Comparison of ENCODE assay signal across 16 cellular contexts in genomic region chr17:44770526-44770925, GRCh38. TPM values are rescaled to one million over a fixed set of nuclear protein-coding genes. Genes with fewer than 3 reads are reported as not detected.
DNase-seq lines count a peak whose midpoint lies in the region; ATAC-seq and TF ChIP-seq lines count a peak whose summit lies in the region.
"Had no signal": no experiment of that assay in that cellular context is flagged by ENCODE, and none has a peak within 500 bp of the region (broad histone marks: within the 10 kb centered on the region; RNA-seq: fewer than 3 reads in every experiment).

No MANE protein-coding gene starts in this region.

- H3K36me3 Mint-ChIP-seq in activated naive CD4-positive, alpha-beta T cell treated with anti-CD3 and anti-CD28 coated beads, Interleukin-2, amount 10 ng/mL, durations not matched to agents 7 days and 5 days, result no peaks in the 10 kb centered on the region

- intact Hi-C loops in Right ventricle myocardium inferior (cut with DNase I) (loop anchor here (10.0 kb wide), 1 partner anchor 334 kb away; no protein-coding TSS in a partner anchor), left ventricle myocardium superior (cut with micrococcal nuclease) (loop anchor here (5.0 to 10.0 kb wide), 2 partner anchors 107 to 254 kb away; no protein-coding TSS in a partner anchor)

- H3K4me3 ChIP-seq in osteoblast (ENCODE audit: insufficient read depth, low read length), result no peak overlapping the region
- H3K4me3 ChIP-seq: A549, GM23338 had no signal

- H3K4me3 Mint-ChIP-seq in activated naive CD4-positive, alpha-beta T cell treated with anti-CD3 and anti-CD28 coated beads, Interleukin-2, amount 10 ng/mL, durations not matched to agents 7 days and 5 days, result no peak overlapping the region
- H3K4me3 Mint-ChIP-seq: CD4-positive, alpha-beta T cell; GM23338 had no signal

- no peak overlapping the region for H3K27ac ChIP-seq in osteoblast (ENCODE audit: low read depth, low read length)
- H3K27ac ChIP-seq: 22Rv1, A549, C4-2B had no signal

- no peaks in the 10 kb centered on the region for H3K9me3 Mint-ChIP-seq in activated naive CD4-positive, alpha-beta T cell treated with anti-CD3 and anti-CD28 coated beads, Interleukin-2, amount 10 ng/mL, durations not matched to agents 7 days and 5 days
- H3K9me3 Mint-ChIP-seq: CD4-positive, alpha-beta T cell; GM23338 had no signal

- CTCF ChIA-PET in activated naive CD4-positive, alpha-beta T cell treated with anti-CD3 and anti-CD28 coated beads, Interleukin-2, amount 10 ng/mL, durations not matched to agents 7 days and 5 days (lab: Charles Lee), result no interaction called here

- H3K79me2 ChIP-seq in osteoblast (ENCODE audit: insufficient read depth, low read length), result no peaks in the 10 kb centered on the region

- H3K4me2 ChIP-seq in osteoblast (ENCODE audit: insufficient read depth, low read length), result no peak overlapping the region
- H3K4me2 ChIP-seq: A549, GM23338 had no signal

- no peak overlapping the region for H2AFZ ChIP-seq in osteoblast (ENCODE audit: low read length)
- H2AFZ ChIP-seq: GM23338 had no signal

- H3K27me3 Mint-ChIP-seq in activated naive CD4-positive, alpha-beta T cell treated with anti-CD3 and anti-CD28 coated beads, Interleukin-2, amount 10 ng/mL, durations not matched to agents 7 days and 5 days, result peaks cover 76% of the 10 kb centered on the region

- peaks cover 6% of the 10 kb centered on the region for H3K27me3 ChIP-seq in osteoblast (ENCODE audit: insufficient read depth, low read length)

- no peaks in the 10 kb centered on the region for H3K9me3 ChIP-seq in osteoblast (ENCODE audit: low read depth, low read length)
- H3K9me3 ChIP-seq: A549, Caco-2 had no signal

- no peak overlapping the region for H3K27ac Mint-ChIP-seq in activated naive CD4-positive, alpha-beta T cell treated with anti-CD3 and anti-CD28 coated beads, Interleukin-2, amount 10 ng/mL, durations not matched to agents 7 days and 5 days
- H3K27ac Mint-ChIP-seq: CD4-positive, alpha-beta T cell; GM23338 had no signal

- no peak for TF ChIP-seq CTCF in osteoblast (IDR thresholded peaks at IDR 0.05; ENCODE audit: extremely low read depth, low read depth, low read length)

- peaks cover 7% of the 10 kb centered on the region for H3K4me1 ChIP-seq in osteoblast (ENCODE audit: insufficient read depth, low read length)

- no peaks in the 10 kb centered on the region for H4K20me1 ChIP-seq in osteoblast (ENCODE audit: insufficient read depth, low read length)

- H3K36me3 ChIP-seq in osteoblast (ENCODE audit: insufficient read depth, low read length), result no peaks in the 10 kb centered on the region

- ATAC-seq in Right ventricle myocardium inferior, result no peak
- no peak for ATAC-seq in left ventricle myocardium superior
- ATAC-seq: A549, GM23338, HCT116 had no signal

- H3K4me1 Mint-ChIP-seq in activated naive CD4-positive, alpha-beta T cell treated with anti-CD3 and anti-CD28 coated beads, Interleukin-2, amount 10 ng/mL, durations not matched to agents 7 days and 5 days, result peaks cover 15% of the 10 kb centered on the region

- DNase-seq in Right ventricle myocardium inferior (ENCODE audit: missing footprints), result peak; percentile 14
- no peak for DNase-seq in left ventricle myocardium superior
- peak; percentile 8 for DNase-seq in NCI-H82 treated with DMSO at 0.1 percent for 48 hours (lab: John Stamatoyannopoulos, UW; ENCODE audit: unreplicated experiment)
- DNase-seq in osteoblast (ENCODE audit: insufficient read length, low spot score, missing footprints), result peak; percentile 45
- DNase-seq in activated naive CD4-positive, alpha-beta T cell treated with anti-CD3 and anti-CD28 coated beads, Interleukin-2, amount 10 ng/mL, durations not matched to agents 7 days and 5 days, result no peak
- DNase-seq in stimulated activated CD4-positive, alpha-beta T cell treated with anti-CD3 and anti-CD28 coated beads, Interleukin-2, amount 100 ng/mL, for 24 hours, result no peak
- DNase-seq in NCI-H1436 treated with DMSO at 0.1 percent for 48 hours (lab: John Stamatoyannopoulos, UW), result no peak
- DNase-seq: Caco-2; CD4-positive, alpha-beta T cell; H7 had no signal

RNA-seq across cellular contexts. Expression of gene ADAM11, which starts 11.7 kb away (rescaled TPM):
- total RNA-seq in Right ventricle myocardium inferior, result 20.0 TPM
- 27.2 TPM for total RNA-seq in left ventricle myocardium superior
- total RNA-seq in osteoblast, result 0.36 and 0.59 TPM in 2 replicates

RNA-seq across cellular contexts. Expression of gene GJC1, which starts 59.6 kb away (rescaled TPM):
- total RNA-seq in Right ventricle myocardium inferior (21.9 TPM), left ventricle myocardium superior (18.6 TPM), osteoblast (10.3 and 10.5 TPM in 2 replicates)
- total RNA-seq: CD4-positive, alpha-beta T cell; HT-29 had no signal

Comparison
In these comparisons a context has a peak if more than half of its experiments do, and no peak if none do; other contexts are left out.
1. DNase-seq: peak in Right ventricle myocardium inferior (single experiment), NCI-H82 treated with DMSO at 0.1 percent for 48 hours (single experiment) and osteoblast (single experiment); none in left ventricle myocardium superior (single experiment), activated naive CD4-positive, alpha-beta T cell treated with anti-CD3 and anti-CD28 coated beads, Interleukin-2, amount 10 ng/mL, durations not matched to agents 7 days and 5 days (single experiment), stimulated activated CD4-positive, alpha-beta T cell treated with anti-CD3 and anti-CD28 coated beads, Interleukin-2, amount 100 ng/mL, for 24 hours (0 of 2) and NCI-H1436 treated with DMSO at 0.1 percent for 48 hours (single experiment).
2. RNA of gene ADAM11, which starts 11.7 kb away (total RNA-seq): 27.2 TPM in left ventricle myocardium superior (single experiment) and 20.0 TPM in Right ventricle myocardium inferior (single experiment); 0.36 to 0.59 TPM in osteoblast; every median in the first group is over 10 times any median in the second.